Comparison of ENCODE assay signal across 1 cellular context in genomic region chr20:17538517-17539170, GRCh38.
TF ChIP-seq lines count a peak whose summit lies in the region.

No MANE protein-coding gene starts in this region.

TF ChIP-seq in WTC11, 78 proteins besides CTCF, POLR2A, EP300 and RAD21 (continued from another document):
- no peak for TF ChIP-seq ZMAT4 (CRISPR knock-in tag; IDR thresholded peaks at IDR 0.05)
